2 cellular contexts compared by ENCODE assay signal in genomic region chr14:95491936-95492608, GRCh38.
TF ChIP-seq lines count a peak whose summit lies in the region.

No MANE protein-coding gene starts in this region.

TF ChIP-seq in SK-N-SH, 30 proteins besides CTCF, POLR2A, EP300 and RAD21 (continued from another document):
- no peak for TF ChIP-seq REST (IDR thresholded peaks at IDR 0.05; ENCODE audit: low read depth, low read length)
- no peak for TF ChIP-seq FOXM1 (IDR thresholded peaks at IDR 0.05; ENCODE audit: low read depth)
- no peak for TF ChIP-seq FOSL2 (IDR thresholded peaks at IDR 0.05; ENCODE audit: borderline replicate concordance, low read depth)
- TF ChIP-seq IRF3 (IDR thresholded peaks at IDR 0.05; ENCODE audit: low read depth, low read length), result no peak
- no peak for TF ChIP-seq RFX5 (IDR thresholded peaks at IDR 0.05; ENCODE audit: low read length)
- no peak for TF ChIP-seq JUND (IDR thresholded peaks at IDR 0.05)
- TF ChIP-seq SMC3 (IDR thresholded peaks at IDR 0.05; ENCODE audit: low read depth, low read length), result no peak
- TF ChIP-seq ZBTB33 (IDR thresholded peaks at IDR 0.05; ENCODE audit: borderline replicate concordance, low read depth), result no peak
- TF ChIP-seq MEF2A (IDR thresholded peaks at IDR 0.05; ENCODE audit: borderline replicate concordance, low read depth), result no peak

TF ChIP-seq in HEK293, 187 proteins besides CTCF, POLR2A, EP300 and RAD21 (continued from another document):
- TF ChIP-seq ZSCAN5A (tag by site-specific recombination; IDR thresholded peaks at IDR 0.05) (no peak), ZNF324 (tag by site-specific recombination; IDR thresholded peaks at IDR 0.05) (no peak), ZNF146 (tag by site-specific recombination; IDR thresholded peaks at IDR 0.05) (peak; percentile 92)
